Comparison of ENCODE assay signal across 2 cellular contexts in the genomic region with DNA sequence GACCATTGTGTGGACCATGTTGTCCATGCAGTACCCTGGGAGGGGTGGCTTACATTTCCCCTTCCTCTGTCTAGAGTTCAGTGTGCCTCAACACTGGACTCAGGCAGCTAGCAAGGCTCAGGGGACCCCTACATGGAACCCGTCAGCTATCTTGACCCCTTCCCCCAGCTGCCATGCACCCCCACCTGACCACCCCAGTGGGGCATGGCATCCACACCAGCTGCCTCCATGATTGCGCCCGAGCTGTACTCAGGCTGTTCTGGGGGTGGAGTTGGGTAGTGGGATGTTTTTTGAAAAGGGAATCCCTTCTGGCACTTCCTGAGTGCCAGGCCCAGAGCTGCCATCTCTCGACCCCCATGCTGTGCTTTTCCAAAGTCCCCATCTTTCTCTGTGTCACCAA. TPM values are rescaled to one million over a fixed set of nuclear protein-coding genes. Genes with fewer than 3 reads are reported as not detected.
"Had no signal": no experiment of that assay in that cellular context is flagged by ENCODE, and none has a peak within 500 bp of the region (broad histone marks: within the 10 kb centered on the region; RNA-seq: fewer than 3 reads in every experiment).

No MANE protein-coding gene starts in this region.

RNA-seq across cellular contexts. Expression of gene SYT15B, which starts 1.8 kb away (rescaled TPM):
- total RNA-seq: LHCN-M2, M059J had no signal
